ENCODE assay signal across 20 cellular contexts in genomic region chr9:114470121-114470520, GRCh38.
"Had no signal": no experiment of that assay in that cellular context is flagged by ENCODE, and none has a peak within 500 bp of the region (broad histone marks: within the 10 kb centered on the region; RNA-seq: fewer than 3 reads in every experiment).

No MANE protein-coding gene starts in this region.

- H3K4me3 Mint-ChIP-seq: naive thymus-derived CD4-positive, alpha-beta T cell; natural killer cell treated with Interleukin-12 subunit alpha and Interleukin-12 subunit beta and Interleukin-15 and Interleukin-18, amount 100 ng/mL, for 72 hours; neural progenitor cell; stimulated activated memory B cell treated with anti-CD40 and anti-IgM and Interleukin-4, amounts not matched to agents 10 μg/mL and 1 μg/mL and 100 μg/mL, for 72 hours; stimulated activated naive CD8-positive, alpha-beta T cell treated with anti-CD3 and anti-CD28 coated beads, Interleukin-15, amount 100 ng/mL, for 72 hours; type B pancreatic cell had no signal

- H3K27me3 Mint-ChIP-seq: naive thymus-derived CD4-positive, alpha-beta T cell; natural killer cell treated with Interleukin-12 subunit alpha and Interleukin-12 subunit beta and Interleukin-15 and Interleukin-18, amount 100 ng/mL, for 72 hours; stimulated activated memory B cell treated with anti-CD40 and anti-IgM and Interleukin-4, amounts not matched to agents 10 μg/mL and 1 μg/mL and 100 μg/mL, for 72 hours; stimulated activated naive CD8-positive, alpha-beta T cell treated with anti-CD3 and anti-CD28 coated beads, Interleukin-15, amount 100 ng/mL, for 72 hours; type B pancreatic cell had no signal

- H3K27ac Mint-ChIP-seq: naive thymus-derived CD4-positive, alpha-beta T cell; natural killer cell treated with Interleukin-12 subunit alpha and Interleukin-12 subunit beta and Interleukin-15 and Interleukin-18, amount 100 ng/mL, for 72 hours; neural progenitor cell; stimulated activated memory B cell treated with anti-CD40 and anti-IgM and Interleukin-4, amounts not matched to agents 10 μg/mL and 1 μg/mL and 100 μg/mL, for 72 hours; type B pancreatic cell had no signal

- H3K36me3 Mint-ChIP-seq: natural killer cell treated with Interleukin-12 subunit alpha and Interleukin-12 subunit beta and Interleukin-15 and Interleukin-18, amount 100 ng/mL, for 72 hours had no signal

- DNase-seq: hypothalamus; islet precursor cell; left ventricle myocardium inferior; mesendoderm; midbrain; mucosa of descending colon; naive thymus-derived CD4-positive, alpha-beta T cell; occipital lobe; right lobe of liver; stimulated activated CD4-positive, alpha-beta T cell treated with anti-CD3 and anti-CD28 coated beads, Interleukin-1b, Interleukin-23, amount 100 ng/mL, for 48 hours; stimulated activated CD4-positive, alpha-beta T cell treated with anti-CD3 and anti-CD28 coated beads, Interleukin-2, amount 100 ng/mL, for 48 hours; stimulated activated CD4-positive, alpha-beta T cell treated with anti-CD3 and anti-CD28 coated beads, Interleukin-4, amount 100 ng/mL, for 4 hours; stimulated activated naive CD4-positive, alpha-beta T cell treated with Interleukin-2 at 50 U/mL for 16 hours; stimulated activated naive CD8-positive, alpha-beta T cell treated with anti-CD3 and anti-CD28 coated beads, Interleukin-15, amount 100 ng/mL, for 72 hours; substantia nigra; uterus had no signal

- H3K9me3 Mint-ChIP-seq: natural killer cell treated with Interleukin-12 subunit alpha and Interleukin-12 subunit beta and Interleukin-15 and Interleukin-18, amount 100 ng/mL, for 72 hours; neural progenitor cell; stimulated activated memory B cell treated with anti-CD40 and anti-IgM and Interleukin-4, amounts not matched to agents 10 μg/mL and 1 μg/mL and 100 μg/mL, for 72 hours; type B pancreatic cell had no signal
